ENCODE assay signal across 14 cellular contexts in the genomic region with DNA sequence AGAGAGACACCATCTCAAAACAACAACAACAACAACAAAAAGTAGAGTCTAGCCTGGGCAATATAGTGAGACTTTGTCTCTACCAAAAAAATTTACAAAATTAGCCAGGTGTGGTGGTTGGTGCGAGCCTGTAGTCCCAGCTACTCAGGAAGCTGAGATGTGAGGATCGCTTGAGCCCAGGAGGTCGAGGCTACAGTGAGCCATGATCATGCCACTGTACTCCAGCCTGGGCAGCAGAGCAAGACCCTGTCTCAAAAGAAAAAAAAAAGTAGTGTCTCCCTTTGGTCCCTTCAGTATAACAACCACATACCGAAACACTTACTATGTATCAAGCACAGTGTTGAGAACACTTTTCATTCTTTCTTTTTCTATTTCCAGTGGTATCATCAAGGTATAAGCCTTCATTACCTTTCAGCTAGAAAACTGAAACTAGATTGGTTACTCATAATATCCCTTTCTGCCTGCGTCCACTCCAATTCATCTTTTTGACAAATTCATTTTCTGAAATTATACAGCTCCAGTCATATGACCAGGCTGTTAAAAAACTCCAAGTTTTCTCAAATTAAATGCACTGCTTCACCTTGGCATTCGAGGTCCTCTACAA. TPM values are rescaled to one million over a fixed set of nuclear protein-coding genes. Genes with fewer than 3 reads are reported as not detected.
DNase-seq lines count a peak whose midpoint lies in the region; ATAC-seq and TF ChIP-seq lines count a peak whose summit lies in the region.
"Had no signal": no experiment of that assay in that cellular context is flagged by ENCODE, and none has a peak within 500 bp of the region (broad histone marks: within the 10 kb centered on the region; RNA-seq: fewer than 3 reads in every experiment).

No MANE protein-coding gene starts in this region.

- H3K27me3 ChIP-seq in right lobe of liver, result peaks cover 0 to 3% of the 10 kb centered on the region in 2 donors
- H3K27me3 ChIP-seq: left lung had no signal

- H3K27ac Mint-ChIP-seq in chondrocyte (ENCODE audit: unreplicated experiment), result no peak overlapping the region

- TF ChIP-seq POLR2A in right lobe of liver (IDR thresholded peaks at IDR 0.05), result no peak

- H3K36me3 ChIP-seq in right lobe of liver, result no peaks in the 10 kb centered on the region

- no peak overlapping the region for H3K4me3 ChIP-seq in right lobe of liver
- H3K4me3 ChIP-seq: left lung had no signal

- H3K4me3 Mint-ChIP-seq in chondrocyte (ENCODE audit: unreplicated experiment), result no peak overlapping the region

- H3K36me3 Mint-ChIP-seq in chondrocyte (ENCODE audit: low read depth), result peaks cover 2% of the 10 kb centered on the region

- H3K27me3 Mint-ChIP-seq in chondrocyte (ENCODE audit: low read depth), result no peaks in the 10 kb centered on the region

- TF ChIP-seq CTCF in right lobe of liver (IDR thresholded peaks at IDR 0.05) (no peak), chondrocyte (IDR thresholded peaks at IDR 0.05) (no peak)

- peak overlapping the region in 2 of 3 donors; percentile 12 to 58 for H3K27ac ChIP-seq in right lobe of liver
- H3K27ac ChIP-seq: left lung had no signal

- H3K9me3 Mint-ChIP-seq in chondrocyte (ENCODE audit: low read depth), result no peaks in the 10 kb centered on the region

- peaks cover 0 to 25% (median 3%) of the 10 kb centered on the region in 4 donors for H3K4me1 ChIP-seq in right lobe of liver

- no peak for DNase-seq in right lobe of liver
- no peak for DNase-seq in occipital lobe (lab: John Stamatoyannopoulos, UW)
- DNase-seq in chondrocyte (ENCODE audit: low spot score), result no peak
- DNase-seq in activated naive CD4-positive, alpha-beta T cell (lab: John Stamatoyannopoulos, UW), result no peak
- DNase-seq: activated CD8-positive, alpha-beta memory T cell treated with anti-CD3 and anti-CD28 coated beads, Interleukin-2, amount 50 U/mL, for 48 hours; caudate nucleus; left lung; NCI-H82; nucleus accumbens; stimulated activated CD4-positive, alpha-beta T cell treated with anti-CD3 and anti-CD28 coated beads, Interleukin-1b, Interleukin-23, amount 100 ng/mL, for 48 hours; substantia nigra had no signal

- H3K9me3 ChIP-seq in right lobe of liver, result no peaks in the 10 kb centered on the region
- H3K9me3 ChIP-seq: left lung had no signal

- peaks cover 10% of the 10 kb centered on the region for H3K4me1 Mint-ChIP-seq in chondrocyte (ENCODE audit: low read depth)

- intact Hi-C loops in right lobe of liver (cut with DNase I), result no loop called here

- 80% methylated on average over 6 of the region's 6 CpGs for WGBS in right lobe of liver (ENCODE audit: insufficient coverage, low coverage, low lambda C conversion rate, missing lambda C conversion rate)

- ATAC-seq in GM18909 (IDR thresholded peaks at IDR 0.05; ENCODE audit: poor library complexity, unreplicated experiment) (peak; percentile 95), GM21529 (IDR thresholded peaks at IDR 0.05; ENCODE audit: unreplicated experiment) (peak; percentile 86), HG03135 (IDR thresholded peaks at IDR 0.05; ENCODE audit: unreplicated experiment) (peak; percentile 95), right lobe of liver (no peak)
- ATAC-seq: left lung had no signal

RNA-seq across cellular contexts. Expression of a gene that starts 54.1 kb away (rescaled TPM):
- total RNA-seq in right lobe of liver, result 10 to 100 TPM; 36.0 to 63.7 (median 44.7) TPM
- total RNA-seq in occipital lobe, result 35.7 TPM
- total RNA-seq in chondrocyte, result 18.4 to 19.5 TPM (median 18.8 TPM) in 3 replicates

Comparison
In these comparisons a context has a peak if more than half of its experiments do, and no peak if none do; other contexts are left out.
1. ATAC-seq: peak in GM18909 (single experiment), GM21529 (single experiment) and HG03135 (single experiment); none in right lobe of liver (0 of 4).